28 cellular contexts compared by ENCODE assay signal in genomic region chr1:158353333-158354038, GRCh38. TPM values are rescaled to one million over a fixed set of nuclear protein-coding genes. Genes with fewer than 3 reads are reported as not detected.
DNase-seq lines count a peak whose midpoint lies in the region; ATAC-seq and TF ChIP-seq lines count a peak whose summit lies in the region.
"Had no signal": no experiment of that assay in that cellular context is flagged by ENCODE, and none has a peak within 500 bp of the region (broad histone marks: within the 10 kb centered on the region; RNA-seq: fewer than 3 reads in every experiment).

Gene CD1E, plus strand, starts transcription at chr1:158353894. Its CDS starts 95 bp downstream, at chr1:158353989.

- intact Hi-C loops in left lung (cut with DNase I): no loop called here

- TF ChIP-seq CTCF in left lung (IDR thresholded peaks at IDR 0.05): no peak

- H3K4me3 ChIP-seq in left lung: no peak within 1 kb of the TSS
- H3K4me3 ChIP-seq: adrenal gland, heart left ventricle, MG63, psoas muscle, SJCRH30, skin epidermis, stomach had no signal

- H3K36me3 ChIP-seq in left lung: no peaks in the 10 kb centered on the region
- H3K36me3 ChIP-seq: adrenal gland, heart left ventricle, MG63, neutrophil, SJCRH30, stomach had no signal

- DNase-seq in Ammon's horn (ENCODE audit: low spot score) (peak; percentile 33), MV-4-11 (lab: John Stamatoyannopoulos, UW) (peak; percentile 40), left lung (no peak), substantia nigra (lab: John Stamatoyannopoulos, UW) (no peak), DMS 273 (lab: John Stamatoyannopoulos, UW; ENCODE audit: unreplicated experiment) (no peak), NCI-H2171 (lab: John Stamatoyannopoulos, UW) (no peak)
- DNase-seq: activated gamma-delta T cell treated with Interleukin-2 at 50 U/mL for 16 hours; cortex of kidney; H7; heart left ventricle; IMR-90; MG63; NCI-H1694 treated with DMSO at 0.1 percent for 48 hours; NCI-H2227 treated with DMSO at 0.1 percent for 48 hours; NCI-H82; psoas muscle; SJCRH30; stimulated activated CD4-positive, alpha-beta T cell treated with anti-CD3 and anti-CD28 coated beads, Interleukin-4, amount 100 ng/mL, for 24 hours; stomach; T-helper 2 cell had no signal

- no peaks in the 10 kb centered on the region for H3K27me3 ChIP-seq in left lung
- H3K27me3 ChIP-seq: adrenal gland, MG63, SJCRH30, stomach had no signal

- no peak within 1 kb of the TSS for H3K27ac ChIP-seq in left lung
- H3K27ac ChIP-seq in substantia nigra (ENCODE audit: low read depth, low read length, poor library complexity, severe bottlenecking): no peak within 1 kb of the TSS
- H3K27ac ChIP-seq: adrenal gland, heart left ventricle, neutrophil, psoas muscle, SJCRH30, stomach, VCaP had no signal

- H3K4me1 ChIP-seq in left lung: no peaks in the 10 kb centered on the region
- H3K4me1 ChIP-seq: adrenal gland, heart left ventricle, psoas muscle, SJCRH30, stomach had no signal

- H3K9me3 ChIP-seq in left lung: no peaks in the 10 kb centered on the region
- H3K9me3 ChIP-seq: adrenal gland, heart left ventricle, MG63, neutrophil, psoas muscle, SJCRH30 had no signal

- ATAC-seq in GM18868 (IDR thresholded peaks at IDR 0.05; ENCODE audit: unreplicated experiment) (peak; percentile 79), left lung (peak; percentile 27)
- ATAC-seq in activated CD4-positive, CD25-positive, alpha-beta regulatory T cell treated with anti-CD3 and anti-CD28 coated beads, Interleukin-2, amount 50 U/mL, for 24 hours: no peak
- ATAC-seq: left lobe of liver, Panc1, psoas muscle had no signal

RNA-seq across cellular contexts. Expression of gene CD1E, which starts in this region (rescaled TPM):
- total RNA-seq in left lung: under 1 TPM; 0.16 to 0.47 TPM
- total RNA-seq: H7, IMR-90, left lobe of liver, psoas muscle had no signal

Comparison
In these comparisons a context has a peak if more than half of its experiments do, and no peak if none do; other contexts are left out.
1. Peak in ATAC-seq in left lung; RNA of the gene not detected or under 1 TPM.
2. DNase-seq: peak in Ammon's horn (single experiment) and MV-4-11 (single experiment); none in left lung (0 of 2), substantia nigra (0 of 49), DMS 273 (single experiment) and NCI-H2171 (single experiment).